Comparison of ENCODE assay signal across 16 cellular contexts in the genomic region with DNA sequence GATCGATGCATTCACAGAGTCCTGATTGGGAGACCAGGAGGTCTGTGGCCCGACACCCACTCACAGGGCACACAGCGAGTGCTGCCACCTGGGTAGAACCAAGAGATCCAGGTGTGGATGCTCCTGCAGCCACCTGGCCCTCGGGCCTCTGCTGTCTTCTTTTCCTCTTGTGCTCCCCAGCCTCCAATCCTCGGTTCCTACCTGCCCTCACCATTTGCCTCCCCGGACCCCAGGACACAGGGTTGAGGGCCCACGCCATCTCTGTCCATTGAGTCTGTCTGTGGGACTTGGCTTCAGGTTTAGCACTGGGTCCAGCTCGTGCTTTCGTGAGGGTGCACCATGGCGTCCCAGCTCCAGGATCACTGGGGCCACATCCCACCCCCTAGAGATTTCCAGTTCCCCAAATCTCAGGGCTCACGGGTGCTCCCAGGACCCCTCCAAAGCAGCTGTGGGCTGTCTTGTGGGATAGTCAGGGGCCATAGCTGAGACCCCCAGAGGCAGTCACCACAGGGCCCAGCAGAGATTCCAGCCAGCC.
"Had no signal": no experiment of that assay in that cellular context is flagged by ENCODE, and none has a peak within 500 bp of the region (broad histone marks: within the 10 kb centered on the region; RNA-seq: fewer than 3 reads in every experiment).

No MANE protein-coding gene starts in this region.

- H3K9me3 ChIP-seq: lower lobe of right lung, tibial nerve, vagina had no signal

- H3K36me3 ChIP-seq: lower lobe of right lung, tibial nerve, vagina had no signal

- H3K4me1 ChIP-seq: lower lobe of right lung, tibial nerve, vagina had no signal

- H3K27me3 ChIP-seq: tibial nerve, vagina had no signal

- H3K27ac ChIP-seq: lower lobe of right lung, tibial nerve, vagina had no signal

- ATAC-seq: lower lobe of right lung; natural killer cell treated with Interleukin-12 subunit alpha and Interleukin-12 subunit beta and Interleukin-15 and Interleukin-18, amount 100 ng/mL, for 72 hours; T-cell had no signal

- H3K4me3 ChIP-seq: lower lobe of right lung, tibial nerve, vagina had no signal

- DNase-seq: activated B cell treated with CpG ODN at 0.5 μM for 24 hours; activated CD4-positive, alpha-beta T cell treated with anti-CD3 and anti-CD28 coated beads, Interleukin-2, amount 10 ng/mL, durations not matched to agents 7 days and 5 days; activated gamma-delta T cell treated with Interleukin-2 at 50 U/mL for 16 hours; activated naive CD8-positive, alpha-beta T cell treated with anti-CD3 and anti-CD28 coated beads for 36 hours; amniotic stem cell; effector memory CD4-positive, alpha-beta T cell; lower lobe of right lung; nucleus accumbens; retina; stimulated activated CD4-positive, alpha-beta T cell treated with anti-CD3 and anti-CD28 coated beads, Interleukin-2, amount 100 ng/mL, for 24 hours; stimulated activated naive CD4-positive, alpha-beta T cell treated with Interleukin-2 at 50 U/mL for 16 hours; substantia nigra; T-cell had no signal
